Comparison of ENCODE assay signal across 27 cellular contexts in the genomic region with DNA sequence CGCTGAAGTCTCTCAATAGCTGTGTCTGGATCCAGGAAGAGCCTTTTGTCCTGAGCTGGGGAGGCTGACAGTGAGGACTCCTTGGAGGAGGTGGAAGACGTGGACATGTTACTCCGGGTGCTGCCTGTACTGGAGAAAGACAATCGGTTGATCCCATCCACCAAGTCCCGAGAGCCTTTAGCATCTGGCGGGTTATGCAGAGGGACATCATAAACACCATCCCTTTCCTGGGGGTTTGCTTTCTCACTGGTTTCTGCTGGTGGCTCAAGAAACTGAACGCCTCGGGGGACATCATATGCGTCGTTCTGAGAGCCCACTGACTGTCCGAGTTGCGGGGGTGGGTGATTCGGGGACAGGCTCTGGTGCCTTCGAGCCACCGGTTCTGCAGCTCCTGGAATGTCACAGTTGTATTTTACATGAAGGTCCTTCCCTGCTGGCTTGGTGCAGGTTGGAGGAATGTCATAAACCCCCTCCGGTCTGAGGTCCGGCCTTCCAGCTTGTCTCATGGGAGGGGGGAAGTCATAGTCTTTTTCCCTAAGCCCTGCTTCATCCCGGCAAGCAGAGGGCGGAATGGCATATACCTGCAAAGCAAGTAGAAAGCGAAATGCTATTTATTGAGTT.
"Had no signal": no experiment of that assay in that cellular context is flagged by ENCODE, and none has a peak within 500 bp of the region (broad histone marks: within the 10 kb centered on the region; RNA-seq: fewer than 3 reads in every experiment).

No MANE protein-coding gene starts in this region.

- DNase-seq: activated CD4-positive, alpha-beta T cell treated with anti-CD3 and anti-CD28 coated beads for 48 hours; activated CD4-positive, alpha-beta T cell treated with anti-CD3 and anti-CD28 coated beads, Interleukin-2, amount 50 U/mL, for 4 hours; activated CD4-positive, CD25-positive, alpha-beta regulatory T cell treated with anti-CD3 and anti-CD28 coated beads, Interleukin-2, amount 50 U/mL, for 72 hours; activated CD8-positive, alpha-beta memory T cell treated with anti-CD3 and anti-CD28 coated beads, Interleukin-2, amount 10 ng/mL, durations not matched to agents 7 days and 5 days; activated effector memory CD4-positive, alpha-beta T cell treated with Interleukin-2 at 50 U/mL for 16 hours; activated naive CD4-positive, alpha-beta T cell; activated naive CD8-positive, alpha-beta T cell treated with anti-CD3 and anti-CD28 coated beads, Interleukin-2, amount 50 U/mL, for 24 hours; activated T-cell treated with anti-CD3 and anti-CD28 coated beads, Interleukin-2, amount 50 U/mL, for 24 hours; amniotic stem cell; body of pancreas; Kasumi-1; KBM-7; NCI-H1092; NCI-H1417 treated with DMSO at 0.1 percent for 48 hours; NCI-H1694 treated with DMSO at 0.1 percent for 48 hours; NCI-H2029 treated with DMSO at 0.1 percent for 48 hours; NCI-H345; NCI-H510A; NCI-H526 treated with DMSO at 0.1 percent for 48 hours; NCI-H82; SIG-M5; T-helper 17 cell; T-helper 9 cell had no signal

- H3K4me3 Mint-ChIP-seq: activated CD8-positive, alpha-beta memory T cell treated with anti-CD3 and anti-CD28 coated beads, Interleukin-2, amount 10 ng/mL, durations not matched to agents 7 days and 5 days; activated naive CD8-positive, alpha-beta T cell treated with anti-CD3 and anti-CD28 coated beads, Interleukin-2, amount 50 U/mL, for 24 hours; activated T-cell treated with anti-CD3 and anti-CD28 coated beads, Interleukin-2, amount 50 U/mL, for 24 hours; activated T-helper 1 cell treated with anti-CD3 and anti-CD28 coated beads, Interleukin-12 subunit alpha, Interleukin-12 subunit beta, Interleukin-2, Interleukin-4 antibody, amounts not matched to agents 30 ng/mL and 10 ng/mL and 1 ng/mL, durations not matched to agents 14 hours and 24 hours and 36 hours; WTC11 had no signal

- H3K27ac ChIP-seq: ascending aorta, body of pancreas had no signal

- H3K4me1 Mint-ChIP-seq: activated naive CD8-positive, alpha-beta T cell treated with anti-CD3 and anti-CD28 coated beads, Interleukin-2, amount 50 U/mL, for 24 hours; T-helper 17 cell had no signal

- H3K27ac Mint-ChIP-seq: activated CD8-positive, alpha-beta memory T cell treated with anti-CD3 and anti-CD28 coated beads, Interleukin-2, amount 10 ng/mL, durations not matched to agents 7 days and 5 days; activated naive CD8-positive, alpha-beta T cell treated with anti-CD3 and anti-CD28 coated beads, Interleukin-2, amount 50 U/mL, for 24 hours; activated T-cell treated with anti-CD3 and anti-CD28 coated beads, Interleukin-2, amount 50 U/mL, for 24 hours; activated T-helper 1 cell treated with anti-CD3 and anti-CD28 coated beads, Interleukin-12 subunit alpha, Interleukin-12 subunit beta, Interleukin-2, Interleukin-4 antibody, amounts not matched to agents 30 ng/mL and 10 ng/mL and 1 ng/mL, durations not matched to agents 14 hours and 24 hours and 36 hours; T-helper 17 cell had no signal

- H3K27me3 ChIP-seq: ascending aorta, body of pancreas had no signal

- H3K9me3 Mint-ChIP-seq: activated naive CD4-positive, alpha-beta T cell treated with anti-CD3 and anti-CD28 coated beads, Interleukin-2, amount 50 U/mL, for 72 hours; activated naive CD8-positive, alpha-beta T cell treated with anti-CD3 and anti-CD28 coated beads, Interleukin-2, amount 50 U/mL, for 24 hours; activated T-cell treated with anti-CD3 and anti-CD28 coated beads, Interleukin-2, amount 50 U/mL, for 24 hours; activated T-helper 1 cell treated with anti-CD3 and anti-CD28 coated beads, Interleukin-12 subunit alpha, Interleukin-12 subunit beta, Interleukin-2, Interleukin-4 antibody, amounts not matched to agents 30 ng/mL and 10 ng/mL and 1 ng/mL, durations not matched to agents 14 hours and 24 hours and 36 hours had no signal

- H3K4me3 ChIP-seq: ascending aorta, body of pancreas had no signal

- H3K27me3 Mint-ChIP-seq: activated CD8-positive, alpha-beta memory T cell treated with anti-CD3 and anti-CD28 coated beads, Interleukin-2, amount 10 ng/mL, durations not matched to agents 7 days and 5 days; activated naive CD8-positive, alpha-beta T cell treated with anti-CD3 and anti-CD28 coated beads, Interleukin-2, amount 50 U/mL, for 24 hours; activated T-cell treated with anti-CD3 and anti-CD28 coated beads, Interleukin-2, amount 50 U/mL, for 24 hours; T-helper 17 cell had no signal

- ATAC-seq: activated CD8-positive, alpha-beta memory T cell treated with anti-CD3 and anti-CD28 coated beads, Interleukin-2, amount 10 ng/mL, durations not matched to agents 7 days and 5 days; activated naive CD4-positive, alpha-beta T cell treated with anti-CD3 and anti-CD28 coated beads, Interleukin-2, amount 50 U/mL, for 72 hours; activated naive CD8-positive, alpha-beta T cell treated with anti-CD3 and anti-CD28 coated beads, Interleukin-2, amount 50 U/mL, for 24 hours; body of pancreas; T-helper 17 cell; WTC11 had no signal

- H3K9me3 ChIP-seq: ascending aorta, body of pancreas had no signal
